Comparison of ENCODE assay signal across 34 cellular contexts in genomic region chr9:126709241-126709640, GRCh38.
"Had no signal": no experiment of that assay in that cellular context is flagged by ENCODE, and none has a peak within 500 bp of the region (broad histone marks: within the 10 kb centered on the region; RNA-seq: fewer than 3 reads in every experiment).

No MANE protein-coding gene starts in this region.

- DNase-seq: activated CD4-positive, alpha-beta memory T cell treated with anti-CD3 and anti-CD28 coated beads for 36 hours; activated CD4-positive, alpha-beta T cell treated with anti-CD3 and anti-CD28 coated beads, Interleukin-2, amount 10 ng/mL, durations not matched to agents 24 days and 14 days; activated CD4-positive, CD25-positive, alpha-beta regulatory T cell treated with anti-CD3 and anti-CD28 coated beads, Interleukin-2, amount 50 U/mL, for 72 hours; activated gamma-delta T cell; activated naive CD4-positive, alpha-beta T cell treated with anti-CD3 and anti-CD28 coated beads, Interleukin-2, amount 10 ng/mL, durations not matched to agents 7 days and 5 days; activated naive CD8-positive, alpha-beta T cell treated with anti-CD3 and anti-CD28 coated beads, Interleukin-2, amount 10 ng/mL, durations not matched to agents 7 days and 5 days; activated T-cell treated with anti-CD3 and anti-CD28 coated beads for 4 hours; cerebellar nuclear complex; colonic mucosa; effector CD8-positive, alpha-beta T cell; hippocampal formation; mesendoderm; natural killer cell; occipital lobe; posterior cingulate gyrus; right lobe of liver; stimulated activated CD4-positive, alpha-beta T cell treated with anti-CD3 and anti-CD28 coated beads, Interleukin-4, amount 100 ng/mL, for 4 hours; stimulated activated naive CD8-positive, alpha-beta T cell treated with anti-CD3 and anti-CD28 coated beads, Interleukin-15, amount 100 ng/mL, for 72 hours; T-helper 2 cell; thyroid gland; upper lobe of right lung had no signal

- H2AFZ ChIP-seq: neural progenitor cell had no signal

- H3K4me1 ChIP-seq: ascending aorta, colonic mucosa, neural progenitor cell had no signal

- H3K9me3 ChIP-seq: ascending aorta, colonic mucosa, gastroesophageal sphincter, lower lobe of right lung, right lobe of liver, thyroid gland, upper lobe of right lung had no signal

- H3K4me2 ChIP-seq: neural progenitor cell had no signal

- H3K36me3 ChIP-seq: ascending aorta, cardiac muscle cell, colonic mucosa, gastroesophageal sphincter, lower lobe of right lung, neural progenitor cell, right lobe of liver, thyroid gland, upper lobe of right lung had no signal

- H3K4me3 Mint-ChIP-seq: activated CD4-positive, alpha-beta memory T cell treated with anti-CD3 and anti-CD28 coated beads for 36 hours; activated CD4-positive, alpha-beta T cell treated with anti-CD3 and anti-CD28 coated beads, Interleukin-2, amount 10 ng/mL, durations not matched to agents 24 days and 14 days; activated naive CD4-positive, alpha-beta T cell treated with anti-CD3 and anti-CD28 coated beads, Interleukin-2, amount 10 ng/mL, durations not matched to agents 7 days and 5 days; activated naive CD8-positive, alpha-beta T cell treated with anti-CD3 and anti-CD28 coated beads, Interleukin-2, amount 10 ng/mL, durations not matched to agents 7 days and 5 days; activated T-helper 1 cell treated with anti-CD3 and anti-CD28 coated beads, Interleukin-12 subunit alpha, Interleukin-12 subunit beta, Interleukin-2, Interleukin-4 antibody, amounts not matched to agents 30 ng/mL and 10 ng/mL and 1 ng/mL, durations not matched to agents 14 hours and 24 hours and 36 hours; brain; natural killer cell; neural progenitor cell; stimulated activated memory B cell treated with anti-CD40 and anti-IgM and Interleukin-4, amounts not matched to agents 10 μg/mL and 1 μg/mL and 100 μg/mL, for 72 hours; stimulated activated naive CD8-positive, alpha-beta T cell treated with anti-CD3 and anti-CD28 coated beads, Interleukin-15, amount 100 ng/mL, for 72 hours had no signal

- H3K36me3 Mint-ChIP-seq: activated CD4-positive, alpha-beta memory T cell treated with anti-CD3 and anti-CD28 coated beads for 36 hours; activated naive CD4-positive, alpha-beta T cell treated with anti-CD3 and anti-CD28 coated beads, Interleukin-2, amount 10 ng/mL, durations not matched to agents 7 days and 5 days; activated naive CD8-positive, alpha-beta T cell treated with anti-CD3 and anti-CD28 coated beads, Interleukin-2, amount 10 ng/mL, durations not matched to agents 7 days and 5 days; brain; natural killer cell; neural progenitor cell; stimulated activated memory B cell treated with anti-CD40 and anti-IgM and Interleukin-4, amounts not matched to agents 10 μg/mL and 1 μg/mL and 100 μg/mL, for 72 hours had no signal

- ATAC-seq: gastroesophageal sphincter; left colon; lower lobe of right lung; natural killer cell; right lobe of liver; stimulated activated memory B cell treated with anti-CD40 and anti-IgM and Interleukin-4, amounts not matched to agents 10 μg/mL and 1 μg/mL and 100 μg/mL, for 72 hours; stimulated activated naive CD8-positive, alpha-beta T cell treated with anti-CD3 and anti-CD28 coated beads, Interleukin-15, amount 100 ng/mL, for 72 hours; upper lobe of right lung had no signal

- H3K27ac ChIP-seq: ascending aorta, cardiac muscle cell, colonic mucosa, epithelial cell of prostate, gastroesophageal sphincter, lower lobe of right lung, neural progenitor cell, right lobe of liver, skin epidermis, thyroid gland, upper lobe of right lung had no signal

- H3K4me3 ChIP-seq: ascending aorta, cardiac muscle cell, colonic mucosa, gastroesophageal sphincter, lower lobe of right lung, neural progenitor cell, right lobe of liver, skin epidermis, thyroid gland, upper lobe of right lung had no signal

- FAIRE-seq: endometrium, keratinocyte had no signal

- H3K9me3 Mint-ChIP-seq: activated CD4-positive, alpha-beta memory T cell treated with anti-CD3 and anti-CD28 coated beads for 36 hours; activated CD4-positive, alpha-beta T cell treated with anti-CD3 and anti-CD28 coated beads, Interleukin-2, amount 10 ng/mL, durations not matched to agents 24 days and 14 days; activated naive CD4-positive, alpha-beta T cell treated with anti-CD3 and anti-CD28 coated beads, Interleukin-2, amount 10 ng/mL, durations not matched to agents 7 days and 5 days; activated naive CD8-positive, alpha-beta T cell treated with anti-CD3 and anti-CD28 coated beads, Interleukin-2, amount 10 ng/mL, durations not matched to agents 7 days and 5 days; activated T-helper 1 cell treated with anti-CD3 and anti-CD28 coated beads, Interleukin-12 subunit alpha, Interleukin-12 subunit beta, Interleukin-2, Interleukin-4 antibody, amounts not matched to agents 30 ng/mL and 10 ng/mL and 1 ng/mL, durations not matched to agents 14 hours and 24 hours and 36 hours; natural killer cell; neural progenitor cell; stimulated activated memory B cell treated with anti-CD40 and anti-IgM and Interleukin-4, amounts not matched to agents 10 μg/mL and 1 μg/mL and 100 μg/mL, for 72 hours; stimulated activated naive CD8-positive, alpha-beta T cell treated with anti-CD3 and anti-CD28 coated beads, Interleukin-15, amount 100 ng/mL, for 72 hours had no signal

- H3K27me3 ChIP-seq: thyroid gland had no signal

- H3K27ac Mint-ChIP-seq: activated CD4-positive, alpha-beta memory T cell treated with anti-CD3 and anti-CD28 coated beads for 36 hours; activated CD4-positive, alpha-beta T cell treated with anti-CD3 and anti-CD28 coated beads, Interleukin-2, amount 10 ng/mL, durations not matched to agents 24 days and 14 days; activated naive CD4-positive, alpha-beta T cell treated with anti-CD3 and anti-CD28 coated beads, Interleukin-2, amount 10 ng/mL, durations not matched to agents 7 days and 5 days; activated naive CD8-positive, alpha-beta T cell treated with anti-CD3 and anti-CD28 coated beads, Interleukin-2, amount 10 ng/mL, durations not matched to agents 7 days and 5 days; activated T-helper 1 cell treated with anti-CD3 and anti-CD28 coated beads, Interleukin-12 subunit alpha, Interleukin-12 subunit beta, Interleukin-2, Interleukin-4 antibody, amounts not matched to agents 30 ng/mL and 10 ng/mL and 1 ng/mL, durations not matched to agents 14 hours and 24 hours and 36 hours; brain; natural killer cell; neural progenitor cell; stimulated activated memory B cell treated with anti-CD40 and anti-IgM and Interleukin-4, amounts not matched to agents 10 μg/mL and 1 μg/mL and 100 μg/mL, for 72 hours; stimulated activated naive CD8-positive, alpha-beta T cell treated with anti-CD3 and anti-CD28 coated beads, Interleukin-15, amount 100 ng/mL, for 72 hours had no signal

- H3K9ac ChIP-seq: neural progenitor cell had no signal
